In the genomic region with DNA sequence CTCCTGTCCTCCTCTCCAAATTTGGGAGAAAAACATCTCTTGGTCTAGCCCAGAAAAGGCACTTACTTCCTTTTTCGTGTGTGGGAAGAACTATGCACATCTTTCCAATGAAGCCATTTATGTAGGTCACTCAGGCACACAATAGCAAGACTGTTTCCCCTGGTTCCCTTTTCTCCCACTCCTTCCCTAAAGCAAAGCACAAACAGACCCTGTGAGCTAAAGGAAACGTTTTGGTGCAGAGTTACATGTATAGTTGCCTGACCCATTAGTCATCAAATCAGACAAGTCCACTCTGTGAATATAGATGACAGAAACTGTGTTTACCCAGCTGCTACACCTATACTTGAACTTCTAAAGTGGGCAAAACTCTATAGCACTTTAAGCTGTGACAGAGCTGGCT, we compare ENCODE assay signal across 16 cellular contexts.
DNase-seq lines count a peak whose midpoint lies in the region; ATAC-seq and TF ChIP-seq lines count a peak whose summit lies in the region.
"Had no signal": no experiment of that assay in that cellular context is flagged by ENCODE, and none has a peak within 500 bp of the region (broad histone marks: within the 10 kb centered on the region; RNA-seq: fewer than 3 reads in every experiment).

No MANE protein-coding gene starts in this region.

- no peak for TF ChIP-seq EP300 in gastroesophageal sphincter (IDR thresholded peaks at IDR 0.05)

- WGBS in gastroesophageal sphincter (ENCODE audit: low coverage in 1 of 2), 2 donors: 43 to 65% methylated on average over 2 of the region's 2 CpGs

- H3K9me3 ChIP-seq in left lung (no peaks in the 10 kb centered on the region), gastroesophageal sphincter (no peaks in the 10 kb centered on the region)
- H3K9me3 ChIP-seq: prostate gland, transverse colon had no signal

- no peak for TF ChIP-seq POLR2A in gastroesophageal sphincter (IDR thresholded peaks at IDR 0.05)

- H3K27ac ChIP-seq in left lung (no peak overlapping the region), gastroesophageal sphincter (no peak overlapping the region)
- H3K27ac ChIP-seq: coronary artery, prostate gland, transverse colon, WERI-Rb-1 had no signal

- no peak overlapping the region for H3K4me3 ChIP-seq in left lung
- H3K4me3 ChIP-seq in gastroesophageal sphincter: no peak overlapping the region
- H3K4me3 ChIP-seq: coronary artery, prostate gland, transverse colon had no signal

- H3K36me3 ChIP-seq in left lung (no peaks in the 10 kb centered on the region), gastroesophageal sphincter (no peaks in the 10 kb centered on the region)
- H3K36me3 ChIP-seq: prostate gland, transverse colon, WERI-Rb-1 had no signal

- ATAC-seq in left lung (peak; percentile 82), GM18873 (IDR thresholded peaks at IDR 0.05; ENCODE audit: low FRiP score, unreplicated experiment) (no peak), gastroesophageal sphincter (no peak)

- peaks cover 0 to 4% of the 10 kb centered on the region in 2 donors for H3K4me1 ChIP-seq in left lung
- H3K4me1 ChIP-seq in gastroesophageal sphincter: peaks cover 0 to 11% (median 3%) of the 10 kb centered on the region in 3 donors
- H3K4me1 ChIP-seq: prostate gland, transverse colon had no signal

- no peak for TF ChIP-seq CTCF in left lung (IDR thresholded peaks at IDR 0.05)
- TF ChIP-seq CTCF in gastroesophageal sphincter (IDR thresholded peaks at IDR 0.05): no peak

- intact Hi-C loops in left lung (cut with DNase I): no loop called here

- H3K27me3 ChIP-seq in left lung (no peaks in the 10 kb centered on the region), gastroesophageal sphincter (no peaks in the 10 kb centered on the region)
- H3K27me3 ChIP-seq: transverse colon had no signal

- DNase-seq in DMS153 (lab: John Stamatoyannopoulos, UW) (peak; percentile 97), NCI-H226 (peak; percentile 9), brain pericyte (ENCODE audit: low read depth, low spot score) (peak; percentile 65), left lung (no peak), NCI-H146 treated with DMSO at 0.1 percent for 48 hours (lab: John Stamatoyannopoulos, UW; ENCODE audit: unreplicated experiment) (no peak), activated gamma-delta T cell (lab: John Stamatoyannopoulos, UW) (no peak)
- DNase-seq: immature natural killer cell; NCI-H1048; NK-92 treated with Interleukin-12 subunit alpha and Interleukin-12 subunit beta, amount 100 ng/mL, for 24 hours; stimulated activated CD4-positive, alpha-beta T cell treated with anti-CD3 and anti-CD28 coated beads, Interleukin-2, amount 100 ng/mL, for 24 hours; transverse colon; WERI-Rb-1 had no signal

Comparison
In these comparisons a context has a peak if more than half of its experiments do, and no peak if none do; other contexts are left out.
1. DNase-seq: peak in DMS153 (single experiment), NCI-H226 (single experiment) and brain pericyte (single experiment); none in left lung (0 of 2), NCI-H146 treated with DMSO at 0.1 percent for 48 hours (single experiment) and activated gamma-delta T cell (single experiment).